In the genomic region with DNA sequence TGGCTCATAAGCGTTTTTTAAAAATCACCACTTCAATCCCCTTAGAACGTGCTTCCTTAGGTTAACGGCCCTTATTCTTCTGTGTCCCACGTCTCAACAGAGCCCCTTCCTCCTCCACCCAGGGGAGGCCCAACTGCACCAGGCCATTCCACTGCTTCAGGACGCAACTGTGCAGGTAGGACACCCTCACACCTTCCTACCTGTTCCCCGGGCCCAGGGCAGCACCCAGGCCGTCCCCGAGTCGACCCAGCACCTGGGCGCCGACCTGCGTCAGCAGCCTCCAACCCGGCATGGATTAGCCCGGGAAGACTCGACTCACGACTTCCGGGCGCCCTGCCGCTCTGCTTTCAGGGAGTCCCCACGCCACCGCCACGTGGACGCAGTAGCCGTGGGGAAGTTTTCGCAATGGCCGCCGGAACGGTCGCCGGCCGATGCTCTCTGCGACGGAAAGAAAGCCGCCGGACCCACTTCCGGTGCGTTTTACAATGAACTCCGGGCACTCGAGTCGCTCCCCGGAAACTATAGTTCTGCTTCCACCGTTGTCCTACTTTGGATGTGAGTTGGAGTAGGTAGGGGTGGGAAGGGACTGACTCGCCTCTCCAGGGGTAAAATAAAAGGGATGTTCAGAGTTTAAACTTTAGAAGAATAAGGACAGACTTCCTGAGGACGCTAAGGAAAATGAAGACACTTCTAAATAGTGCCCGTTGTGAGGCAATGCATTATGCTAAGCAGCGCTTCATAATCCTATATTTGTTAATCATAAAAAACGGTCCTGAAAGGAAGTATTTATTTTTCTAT, we compare ENCODE assay signal across 1 cellular context.
TF ChIP-seq lines count a peak whose summit lies in the region.

A gene (minus strand): TSS at position 442 of the 798 bp plus-strand sequence. CDS start 150 bp downstream, at position 292.

TF ChIP-seq in HEK293, 187 proteins besides CTCF, POLR2A, EP300 and RAD21 (continued from another document):
- peak; percentile 31; the same call in 1 of the 2 replicates for TF ChIP-seq SP2 (tag by site-specific recombination; IDR thresholded peaks at IDR 0.05)
- TF ChIP-seq PRDM1 (tag by site-specific recombination; IDR thresholded peaks at IDR 0.05): no peak
- TF ChIP-seq ZNF792 (tag by site-specific recombination; IDR thresholded peaks at IDR 0.05): no peak
- no peak for TF ChIP-seq BCL11B (tag by site-specific recombination; IDR thresholded peaks at IDR 0.05; ENCODE audit: low read depth)
- TF ChIP-seq ZNF292 (tag by site-specific recombination; IDR thresholded peaks at IDR 0.05; ENCODE audit: borderline replicate concordance, low read depth): no peak
- TF ChIP-seq, protein P1, sequence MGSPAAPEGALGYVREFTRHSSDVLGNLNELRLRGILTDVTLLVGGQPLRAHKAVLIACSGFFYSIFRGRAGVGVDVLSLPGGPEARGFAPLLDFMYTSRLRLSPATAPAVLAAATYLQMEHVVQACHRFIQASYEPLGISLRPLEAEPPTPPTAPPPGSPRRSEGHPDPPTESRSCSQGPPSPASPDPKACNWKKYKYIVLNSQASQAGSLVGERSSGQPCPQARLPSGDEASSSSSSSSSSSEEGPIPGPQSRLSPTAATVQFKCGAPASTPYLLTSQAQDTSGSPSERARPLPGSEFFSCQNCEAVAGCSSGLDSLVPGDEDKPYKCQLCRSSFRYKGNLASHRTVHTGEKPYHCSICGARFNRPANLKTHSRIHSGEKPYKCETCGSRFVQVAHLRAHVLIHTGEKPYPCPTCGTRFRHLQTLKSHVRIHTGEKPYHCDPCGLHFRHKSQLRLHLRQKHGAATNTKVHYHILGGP (tag by site-specific recombination; IDR thresholded peaks at IDR 0.05): no peak
- TF ChIP-seq, protein P2, sequence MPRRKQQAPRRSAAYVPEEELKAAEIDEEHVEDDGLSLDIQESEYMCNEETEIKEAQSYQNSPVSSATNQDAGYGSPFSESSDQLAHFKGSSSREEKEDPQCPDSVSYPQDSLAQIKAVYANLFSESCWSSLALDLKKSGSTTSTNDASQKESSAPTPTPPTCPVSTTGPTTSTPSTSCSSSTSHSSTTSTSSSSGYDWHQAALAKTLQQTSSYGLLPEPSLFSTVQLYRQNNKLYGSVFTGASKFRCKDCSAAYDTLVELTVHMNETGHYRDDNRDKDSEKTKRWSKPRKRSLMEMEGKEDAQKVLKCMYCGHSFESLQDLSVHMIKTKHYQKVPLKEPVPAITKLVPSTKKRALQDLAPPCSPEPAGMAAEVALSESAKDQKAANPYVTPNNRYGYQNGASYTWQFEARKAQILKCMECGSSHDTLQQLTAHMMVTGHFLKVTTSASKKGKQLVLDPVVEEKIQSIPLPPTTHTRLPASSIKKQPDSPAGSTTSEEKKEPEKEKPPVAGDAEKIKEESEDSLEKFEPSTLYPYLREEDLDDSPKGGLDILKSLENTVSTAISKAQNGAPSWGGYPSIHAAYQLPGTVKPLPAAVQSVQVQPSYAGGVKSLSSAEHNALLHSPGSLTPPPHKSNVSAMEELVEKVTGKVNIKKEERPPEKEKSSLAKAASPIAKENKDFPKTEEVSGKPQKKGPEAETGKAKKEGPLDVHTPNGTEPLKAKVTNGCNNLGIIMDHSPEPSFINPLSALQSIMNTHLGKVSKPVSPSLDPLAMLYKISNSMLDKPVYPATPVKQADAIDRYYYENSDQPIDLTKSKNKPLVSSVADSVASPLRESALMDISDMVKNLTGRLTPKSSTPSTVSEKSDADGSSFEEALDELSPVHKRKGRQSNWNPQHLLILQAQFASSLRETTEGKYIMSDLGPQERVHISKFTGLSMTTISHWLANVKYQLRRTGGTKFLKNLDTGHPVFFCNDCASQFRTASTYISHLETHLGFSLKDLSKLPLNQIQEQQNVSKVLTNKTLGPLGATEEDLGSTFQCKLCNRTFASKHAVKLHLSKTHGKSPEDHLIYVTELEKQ (tag by site-specific recombination; IDR thresholded peaks at IDR 0.05; ENCODE audit: borderline replicate concordance): peak; percentile 31; the same call in 1 of the 2 replicates
TF ChIP-seq in HEK293: peak in this region for 54.
